In the genomic region with DNA sequence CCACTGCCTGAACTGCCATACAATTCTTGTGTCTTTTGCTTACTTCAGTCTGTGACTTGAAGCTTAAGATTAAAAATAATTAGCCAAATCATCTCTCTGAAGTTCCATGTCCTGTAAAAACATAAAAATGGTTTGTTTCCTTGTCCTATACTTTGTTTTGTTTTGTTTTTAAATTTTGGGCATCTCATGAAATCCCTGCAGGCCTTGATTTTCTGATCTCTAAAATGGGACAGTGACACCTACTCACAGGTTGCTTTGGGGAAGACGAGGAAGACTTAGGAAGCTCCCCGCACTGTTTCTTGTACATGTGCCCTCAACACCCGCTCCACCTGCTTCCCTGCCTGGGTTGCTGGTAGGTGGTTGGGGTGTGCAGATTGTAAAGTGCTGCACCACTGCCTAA, we compare ENCODE assay signal across 1 cellular context.
TF ChIP-seq lines count a peak whose summit lies in the region.

No MANE protein-coding gene starts in this region.

TF ChIP-seq in IMR-90, 13 proteins besides CTCF, POLR2A, EP300 and RAD21:
- TF ChIP-seq, protein P1, sequence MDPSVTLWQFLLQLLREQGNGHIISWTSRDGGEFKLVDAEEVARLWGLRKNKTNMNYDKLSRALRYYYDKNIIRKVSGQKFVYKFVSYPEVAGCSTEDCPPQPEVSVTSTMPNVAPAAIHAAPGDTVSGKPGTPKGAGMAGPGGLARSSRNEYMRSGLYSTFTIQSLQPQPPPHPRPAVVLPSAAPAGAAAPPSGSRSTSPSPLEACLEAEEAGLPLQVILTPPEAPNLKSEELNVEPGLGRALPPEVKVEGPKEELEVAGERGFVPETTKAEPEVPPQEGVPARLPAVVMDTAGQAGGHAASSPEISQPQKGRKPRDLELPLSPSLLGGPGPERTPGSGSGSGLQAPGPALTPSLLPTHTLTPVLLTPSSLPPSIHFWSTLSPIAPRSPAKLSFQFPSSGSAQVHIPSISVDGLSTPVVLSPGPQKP (IDR thresholded peaks at IDR 0.05; ENCODE audit: borderline replicate concordance, low read depth, low read length): no peak
- TF ChIP-seq RFX5 (IDR thresholded peaks at IDR 0.05; ENCODE audit: low read depth, low read length) (no peak), CEBPB (IDR thresholded peaks at IDR 0.05; ENCODE audit: low read depth, low read length) (no peak), RCOR1 (IDR thresholded peaks at IDR 0.05; ENCODE audit: insufficient replicate concordance, low read length) (no peak), SMC3 (IDR thresholded peaks at IDR 0.05; ENCODE audit: low read depth, low read length) (no peak), NFE2L2 (IDR thresholded peaks at IDR 0.05; ENCODE audit: low read depth, low read length) (no peak), MXI1 (IDR thresholded peaks at IDR 0.05; ENCODE audit: borderline replicate concordance, low read depth, low read length) (no peak), MAFK (IDR thresholded peaks at IDR 0.05; ENCODE audit: low read depth, low read length) (no peak), FOS (IDR thresholded peaks at IDR 0.05; ENCODE audit: low read depth, low read length) (no peak), MAZ (IDR thresholded peaks at IDR 0.05; ENCODE audit: borderline replicate concordance, low read depth, low read length) (no peak), BHLHE40 (IDR thresholded peaks at IDR 0.05; ENCODE audit: low read depth, low read length) (no peak)
- TF ChIP-seq, protein P2, sequence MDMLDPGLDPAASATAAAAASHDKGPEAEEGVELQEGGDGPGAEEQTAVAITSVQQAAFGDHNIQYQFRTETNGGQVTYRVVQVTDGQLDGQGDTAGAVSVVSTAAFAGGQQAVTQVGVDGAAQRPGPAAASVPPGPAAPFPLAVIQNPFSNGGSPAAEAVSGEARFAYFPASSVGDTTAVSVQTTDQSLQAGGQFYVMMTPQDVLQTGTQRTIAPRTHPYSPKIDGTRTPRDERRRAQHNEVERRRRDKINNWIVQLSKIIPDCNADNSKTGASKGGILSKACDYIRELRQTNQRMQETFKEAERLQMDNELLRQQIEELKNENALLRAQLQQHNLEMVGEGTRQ (IDR thresholded peaks at IDR 0.05; ENCODE audit: low read depth, low read length): no peak
